9 cellular contexts compared by ENCODE assay signal in the genomic region with DNA sequence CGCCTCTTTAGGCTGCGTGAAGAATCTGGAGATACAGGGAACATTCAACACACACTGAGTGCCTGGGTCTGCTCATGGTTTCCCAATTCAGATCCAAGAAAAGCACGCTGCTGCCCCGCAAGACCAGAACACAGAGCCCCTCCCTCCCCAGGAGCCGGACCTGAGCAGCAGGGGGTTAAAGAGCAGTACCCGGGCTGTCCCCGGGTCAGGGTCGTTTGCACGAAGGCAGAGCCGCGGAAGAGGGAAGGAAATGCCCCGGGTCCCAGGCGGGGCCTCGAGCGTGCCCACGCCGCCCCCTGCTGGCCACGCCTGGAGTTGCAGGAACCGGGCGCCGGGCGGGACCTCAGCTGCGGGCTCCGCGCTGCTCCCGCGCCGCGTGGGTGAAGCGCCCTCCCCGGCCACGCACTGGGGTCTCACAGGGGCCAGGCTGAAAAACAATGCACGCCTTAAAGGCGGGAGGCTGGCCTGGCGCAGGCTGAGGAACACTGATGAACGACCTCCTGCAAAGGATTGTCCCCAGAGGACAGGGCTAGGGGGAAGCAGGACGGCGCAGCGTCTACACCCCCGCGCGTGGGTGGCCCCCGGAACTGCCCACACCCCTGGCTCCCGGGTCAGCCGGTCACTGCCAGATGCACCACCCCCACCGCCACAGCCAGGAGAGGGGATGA. TPM values are rescaled to one million over a fixed set of nuclear protein-coding genes. Genes with fewer than 3 reads are reported as not detected.
DNase-seq lines count a peak whose midpoint lies in the region; ATAC-seq, FAIRE-seq and TF ChIP-seq lines count a peak whose summit lies in the region.
"Had no signal": no experiment of that assay in that cellular context is flagged by ENCODE, and none has a peak within 500 bp of the region (broad histone marks: within the 10 kb centered on the region; RNA-seq: fewer than 3 reads in every experiment).

No MANE protein-coding gene starts in this region.

- H3K27me3 Mint-ChIP-seq in activated T-helper 2 cell treated with anti-CD3 and anti-CD28 coated beads, Interferon-gamma antibody, Interleukin-2, Interleukin-4, amounts not matched to agents 10 μg/mL and 5 μg/mL and 100 μg/mL, durations not matched to agents 14 hours and 24 hours and 36 hours (ENCODE audit: low read depth): peaks cover 8% of the 10 kb centered on the region

- no peak overlapping the region for H3K27ac ChIP-seq in neuronal stem cell (replicated peaks; ENCODE audit: low read length)
- no peak overlapping the region for H3K27ac ChIP-seq in stomach

- no peak overlapping the region for H4K8ac ChIP-seq in neuronal stem cell (ENCODE audit: low read depth, low read length)

- H2BK15ac ChIP-seq in neuronal stem cell (ENCODE audit: low read length): peak overlapping the region; percentile 1

- H3K27ac Mint-ChIP-seq in activated T-helper 2 cell treated with anti-CD3 and anti-CD28 coated beads, Interferon-gamma antibody, Interleukin-2, Interleukin-4, amounts not matched to agents 10 μg/mL and 5 μg/mL and 100 μg/mL, durations not matched to agents 14 hours and 24 hours and 36 hours: no peak overlapping the region

- peak; percentile 89 for TF ChIP-seq CTCF in foreskin fibroblast (IDR thresholded peaks at IDR 0.05; ENCODE audit: low read depth, low read length)
- TF ChIP-seq CTCF in stomach (IDR thresholded peaks at IDR 0.05): peak in 6 of 7 experiments; percentile 16 to 100 (median 92)

- H4K91ac ChIP-seq in neuronal stem cell (ENCODE audit: low read depth, low read length, poor library complexity): no peak overlapping the region

- H3K4me2 ChIP-seq in neuronal stem cell (ENCODE audit: insufficient read depth, low read length, poor library complexity, severe bottlenecking): peak overlapping the region; percentile 51

- WGBS in neuronal stem cell (ENCODE audit: extremely low coverage in 2 of 2, insufficient read length in 2 of 2, insufficient replicate concordance in 1 of 2), 2 donors: no CpG with 5 or more reads among the region's 46 CpGs
- 1 to 2% (median 1%) methylated on average over 41 to 46 of the region's 46 CpGs for WGBS in stomach, 5 donors

- H3K4me3 Mint-ChIP-seq in activated T-helper 2 cell treated with anti-CD3 and anti-CD28 coated beads, Interferon-gamma antibody, Interleukin-2, Interleukin-4, amounts not matched to agents 10 μg/mL and 5 μg/mL and 100 μg/mL, durations not matched to agents 14 hours and 24 hours and 36 hours (ENCODE audit: low read depth): peak overlapping the region; percentile 45

- H3K23ac ChIP-seq in neuronal stem cell (ENCODE audit: low read depth, low read length, poor library complexity): peak overlapping the region; percentile 90

- no peak for FAIRE-seq in RCC 7860 (lab: Jason Lieb, UNC)
- FAIRE-seq: endometrium had no signal

- H3K27me3 ChIP-seq in neuronal stem cell (ENCODE audit: control insufficient read depth in 3 of 3, insufficient read depth in 3 of 3, low read depth in 1 of 3, low read length in 3 of 3) (peaks cover 0 to 30% (median 25%) of the 10 kb centered on the region in 3 experiments), stomach (peaks cover 0 to 57% (median 13%) of the 10 kb centered on the region in 3 donors)

- H2AFZ ChIP-seq in neuronal stem cell (ENCODE audit: low read length): peak overlapping the region; percentile 92

- H3K4me3 ChIP-seq in foreskin fibroblast (ENCODE audit: low read depth in 1 of 2, low read length in 2 of 2): peak overlapping the region; percentile 34 to 40
- peak overlapping the region in 1 of 2 donors; percentile 36 for H3K4me3 ChIP-seq in neuronal stem cell (ENCODE audit: low read length in 2 of 2)
- peak overlapping the region; percentile 26 to 34 (median 31) for H3K4me3 ChIP-seq in stomach

- H3K4me1 Mint-ChIP-seq in activated T-helper 2 cell treated with anti-CD3 and anti-CD28 coated beads, Interferon-gamma antibody, Interleukin-2, Interleukin-4, amounts not matched to agents 10 μg/mL and 5 μg/mL and 100 μg/mL, durations not matched to agents 14 hours and 24 hours and 36 hours (ENCODE audit: low read depth): no peaks in the 10 kb centered on the region

- peak; percentile 69 for ATAC-seq in HG02885 (IDR thresholded peaks at IDR 0.05; ENCODE audit: poor library complexity, unreplicated experiment)
- ATAC-seq in GM21526 (IDR thresholded peaks at IDR 0.05; ENCODE audit: low FRiP score, unreplicated experiment): no peak

- no peak overlapping the region for H2AK5ac ChIP-seq in neuronal stem cell (ENCODE audit: low read depth, low read length)

- no peak for TF ChIP-seq POLR2A in stomach (IDR thresholded peaks at IDR 0.05)

- DNase-seq in D341Med (ENCODE audit: low spot score): peak; percentile 94
- DNase-seq in RCC 7860 (ENCODE audit: low spot score): peak; percentile 35
- peak; percentile 60 for DNase-seq in activated T-helper 2 cell treated with anti-CD3 and anti-CD28 coated beads, Interferon-gamma antibody, Interleukin-2, Interleukin-4, amounts not matched to agents 10 μg/mL and 5 μg/mL and 100 μg/mL, durations not matched to agents 14 hours and 24 hours and 36 hours (ENCODE audit: low spot score)
- DNase-seq in foreskin fibroblast: peak; percentile 27 to 75
- DNase-seq in neuronal stem cell (ENCODE audit: low spot score): peak; percentile 70
- peak; percentile 57 for DNase-seq in stomach

- intact Hi-C loops in activated T-helper 2 cell treated with anti-CD3 and anti-CD28 coated beads, Interferon-gamma antibody, Interleukin-2, Interleukin-4, amounts not matched to agents 10 μg/mL and 5 μg/mL and 100 μg/mL, durations not matched to agents 14 hours and 24 hours and 36 hours (cut with micrococcal nuclease): loop anchor here (1.0 to 2.0 kb wide), 2 partner anchors 525 to 583 kb away; no protein-coding TSS in a partner anchor
- intact Hi-C loops in stomach (cut with DNase I; ENCODE audit: low total_unique reads): loop anchor here (5.0 kb wide), 1 partner anchor 527 kb away; no protein-coding TSS in a partner anchor

- no peak overlapping the region for H2BK120ac ChIP-seq in neuronal stem cell (ENCODE audit: low read depth, low read length)

- H3K36me3 Mint-ChIP-seq in activated T-helper 2 cell treated with anti-CD3 and anti-CD28 coated beads, Interferon-gamma antibody, Interleukin-2, Interleukin-4, amounts not matched to agents 10 μg/mL and 5 μg/mL and 100 μg/mL, durations not matched to agents 14 hours and 24 hours and 36 hours (ENCODE audit: low read depth): no peaks in the 10 kb centered on the region

- peak overlapping the region; percentile 89 for H3K18ac ChIP-seq in neuronal stem cell (ENCODE audit: low read length)

- peaks cover 2% of the 10 kb centered on the region for H3K9me3 Mint-ChIP-seq in activated T-helper 2 cell treated with anti-CD3 and anti-CD28 coated beads, Interferon-gamma antibody, Interleukin-2, Interleukin-4, amounts not matched to agents 10 μg/mL and 5 μg/mL and 100 μg/mL, durations not matched to agents 14 hours and 24 hours and 36 hours

- peaks cover 1% of the 10 kb centered on the region for H3K79me1 ChIP-seq in neuronal stem cell (ENCODE audit: low read depth, low read length)

- peak overlapping the region; percentile 64 for H3K14ac ChIP-seq in neuronal stem cell (ENCODE audit: low read length)

- H3K4ac ChIP-seq in neuronal stem cell (ENCODE audit: low read length): peak overlapping the region; percentile 10

- TF ChIP-seq EP300 in stomach (IDR thresholded peaks at IDR 0.05): no peak

- no peak overlapping the region for H2BK5ac ChIP-seq in neuronal stem cell (ENCODE audit: low read length)

- no peak overlapping the region for H2BK12ac ChIP-seq in neuronal stem cell (ENCODE audit: low read length)

- H3K9me3 ChIP-seq in neuronal stem cell (replicated peaks in 1 of 2; ENCODE audit: control insufficient read depth in 2 of 2, insufficient read depth in 1 of 2, low read depth in 1 of 2, low read length in 2 of 2) (peaks cover 0 to 2% of the 10 kb centered on the region in 2 donors), stomach (peaks cover 0 to 12% (median 8%) of the 10 kb centered on the region in 4 donors)

- peaks cover 2 to 12% of the 10 kb centered on the region in 2 donors for H3K4me1 ChIP-seq in neuronal stem cell (ENCODE audit: control insufficient read depth in 2 of 2, insufficient read depth in 1 of 2, low read depth in 1 of 2, low read length in 2 of 2)
- peaks cover 7 to 25% (median 14%) of the 10 kb centered on the region in 4 donors for H3K4me1 ChIP-seq in stomach

- H3K36me3 ChIP-seq in neuronal stem cell (replicated peaks in 1 of 2; ENCODE audit: control insufficient read depth in 2 of 2, insufficient read depth in 2 of 2, low read length in 2 of 2) (no peaks in the 10 kb centered on the region), stomach (no peaks in the 10 kb centered on the region)

- peak overlapping the region; percentile 88 for H3K9ac ChIP-seq in neuronal stem cell (ENCODE audit: low read depth, low read length, poor library complexity)

RNA-seq across cellular contexts. Expression of gene ANKRD60, which starts 48.9 kb away (rescaled TPM):
- not detected in 2 replicates for total RNA-seq in activated T-helper 2 cell treated with anti-CD3 and anti-CD28 coated beads, Interferon-gamma antibody, Interleukin-2, Interleukin-4, amounts not matched to agents 10 μg/mL and 5 μg/mL and 100 μg/mL, durations not matched to agents 14 hours and 24 hours and 36 hours
- polyA plus RNA-seq in neuronal stem cell (2013, experiment 1 of 2): not detected
- polyA plus RNA-seq in neuronal stem cell (2013, experiment 2 of 2): not detected
- not detected for total RNA-seq in stomach
- polyA plus RNA-seq in stomach: not detected

Comparison
In these comparisons a context has a peak if more than half of its experiments do, and no peak if none do; other contexts are left out.
1. DNase-seq: peak in every context shown above with its lines; median percentile 94 in D341Med; 70 in neuronal stem cell; 60 in activated T-helper 2 cell treated with anti-CD3 and anti-CD28 coated beads, Interferon-gamma antibody, Interleukin-2, Interleukin-4, amounts not matched to agents 10 μg/mL and 5 μg/mL and 100 μg/mL, durations not matched to agents 14 hours and 24 hours and 36 hours; 57 in stomach; 51 in foreskin fibroblast; 35 in RCC 7860.